Comparison of ENCODE assay signal across 1 cellular context in the genomic region with DNA sequence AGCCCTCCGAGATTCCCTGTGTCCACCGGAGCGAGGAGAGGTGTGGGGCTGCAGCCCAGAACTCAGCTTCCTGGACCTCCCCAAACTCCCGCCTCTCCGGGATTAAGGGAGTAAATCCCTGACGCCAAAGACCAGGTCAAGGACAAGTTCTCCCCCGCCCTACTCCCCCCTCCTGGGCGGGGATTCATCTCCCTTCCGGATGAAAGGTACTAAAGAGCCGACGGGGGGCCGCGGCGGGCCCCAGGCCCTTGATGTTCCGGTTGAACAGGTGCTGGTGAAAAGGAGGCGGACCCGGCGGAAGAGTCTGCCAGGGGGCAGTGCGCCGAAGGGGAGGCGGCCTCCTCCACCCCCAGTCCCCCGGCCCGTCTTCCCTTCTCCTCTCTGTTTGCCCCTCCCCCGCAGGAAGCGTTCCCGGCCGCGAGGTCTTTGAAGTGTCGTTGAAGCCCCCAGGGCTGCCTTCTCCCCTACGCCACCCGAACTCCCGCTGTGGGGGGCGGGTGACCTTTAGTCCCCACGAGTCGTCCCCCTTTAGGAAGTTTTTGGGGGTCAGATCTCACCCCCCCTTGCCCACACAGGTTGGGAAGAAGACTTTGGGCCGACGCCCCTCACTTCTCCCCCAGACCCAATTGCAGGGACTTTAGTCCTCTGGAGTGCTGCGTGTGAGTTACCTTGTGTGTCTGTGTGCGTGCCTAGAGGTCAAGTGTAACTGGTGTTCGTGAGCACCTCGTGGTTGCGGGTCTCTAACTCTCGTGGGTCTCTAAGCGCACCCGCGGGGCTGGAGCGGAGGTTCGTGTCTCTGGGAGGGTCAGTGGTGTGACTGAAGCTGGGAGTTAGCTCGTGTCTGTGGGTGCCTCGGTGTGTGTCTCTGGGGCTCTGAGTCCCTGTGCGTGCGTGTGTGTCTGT.
TF ChIP-seq lines count a peak whose summit lies in the region.

No MANE protein-coding gene starts in this region.

TF ChIP-seq in HepG2, 621 proteins besides CTCF, POLR2A, EP300 and RAD21 (continued from another document and continues in another):
- TF ChIP-seq MZF1 (CRISPR knock-in tag; IDR thresholded peaks at IDR 0.05; ENCODE audit: borderline replicate concordance) (no peak), SNAPC2 (CRISPR knock-in tag; IDR thresholded peaks at IDR 0.05) (peak; percentile 78), CBX2 (IDR thresholded peaks at IDR 0.05; ENCODE audit: low read depth, low read length) (no peak), CBX2 (CRISPR knock-in tag; IDR thresholded peaks at IDR 0.05; ENCODE audit: low read depth) (no peak; the same call in 1 of the 2 replicates), ZNF343 (CRISPR knock-in tag; IDR thresholded peaks at IDR 0.05) (peak; percentile 59; the same call in 1 of the 2 replicates), ARNT (IDR thresholded peaks at IDR 0.05) (no peak), CCDC6 (CRISPR knock-in tag; IDR thresholded peaks at IDR 0.05) (no peak; the same call in none of the 2 replicates), SAFB2 (CRISPR knock-in tag; IDR thresholded peaks at IDR 0.05; ENCODE audit: borderline replicate concordance, low read depth) (0 out of 2 replicates have a peak, but pooled peaks have one; percentile 68), CENPX (CRISPR knock-in tag; IDR thresholded peaks at IDR 0.05) (no peak), HNF4G (IDR thresholded peaks at IDR 0.05; ENCODE audit: borderline replicate concordance, low read depth, low read length) (peak; percentile 86), HNF4G (CRISPR knock-in tag; IDR thresholded peaks at IDR 0.05; ENCODE audit: borderline replicate concordance, low read depth) (peak; percentile 28; the same call in 1 of the 2 replicates), MNT (IDR thresholded peaks at IDR 0.05) (peak; percentile 58), REPIN1 (CRISPR knock-in tag; IDR thresholded peaks at IDR 0.05; ENCODE audit: borderline replicate concordance, low read depth) (peak; percentile 85), NR3C1 (CRISPR knock-in tag; IDR thresholded peaks at IDR 0.05) (no peak), HNF1B (CRISPR knock-in tag; IDR thresholded peaks at IDR 0.05) (peak; percentile 89), MLLT10 (CRISPR knock-in tag; IDR thresholded peaks at IDR 0.05) (no peak), CCAR2 (optimal IDR thresholded peaks at IDR 0.05; ENCODE audit: low read depth, low read length) (peak; percentile 100), NR2F6 (IDR thresholded peaks at IDR 0.05) (peak; percentile 99), NR2F6 (CRISPR knock-in tag; IDR thresholded peaks at IDR 0.05) (peak; percentile 99), ZNF629 (CRISPR knock-in tag; conservative IDR thresholded peaks at IDR 0.05) (no peak), ERF (CRISPR knock-in tag; IDR thresholded peaks at IDR 0.05) (peak; percentile 99), ZMYM4 (CRISPR knock-in tag; IDR thresholded peaks at IDR 0.05) (peak; percentile 68; the same call in 1 of the 2 replicates), DNMT3B (CRISPR knock-in tag; conservative IDR thresholded peaks at IDR 0.05) (peak; percentile 96), HOXA7 (CRISPR knock-in tag; IDR thresholded peaks at IDR 0.05) (0 out of 2 replicates have a peak, but pooled peaks have one; percentile 22), ZNF780A (CRISPR knock-in tag; IDR thresholded peaks at IDR 0.05) (0 out of 2 replicates have a peak, but pooled peaks have one; percentile 52), ZKSCAN5 (CRISPR knock-in tag; IDR thresholded peaks at IDR 0.05) (peak; percentile 20; the same call in 1 of the 2 replicates), KAT8 (CRISPR knock-in tag; IDR thresholded peaks at IDR 0.05) (peak; percentile 94), SMARCC2 (IDR thresholded peaks at IDR 0.05) (no peak), ZNF329 (CRISPR knock-in tag; IDR thresholded peaks at IDR 0.05; ENCODE audit: low read depth) (peak; percentile 90)
- TF ChIP-seq, protein P1, sequence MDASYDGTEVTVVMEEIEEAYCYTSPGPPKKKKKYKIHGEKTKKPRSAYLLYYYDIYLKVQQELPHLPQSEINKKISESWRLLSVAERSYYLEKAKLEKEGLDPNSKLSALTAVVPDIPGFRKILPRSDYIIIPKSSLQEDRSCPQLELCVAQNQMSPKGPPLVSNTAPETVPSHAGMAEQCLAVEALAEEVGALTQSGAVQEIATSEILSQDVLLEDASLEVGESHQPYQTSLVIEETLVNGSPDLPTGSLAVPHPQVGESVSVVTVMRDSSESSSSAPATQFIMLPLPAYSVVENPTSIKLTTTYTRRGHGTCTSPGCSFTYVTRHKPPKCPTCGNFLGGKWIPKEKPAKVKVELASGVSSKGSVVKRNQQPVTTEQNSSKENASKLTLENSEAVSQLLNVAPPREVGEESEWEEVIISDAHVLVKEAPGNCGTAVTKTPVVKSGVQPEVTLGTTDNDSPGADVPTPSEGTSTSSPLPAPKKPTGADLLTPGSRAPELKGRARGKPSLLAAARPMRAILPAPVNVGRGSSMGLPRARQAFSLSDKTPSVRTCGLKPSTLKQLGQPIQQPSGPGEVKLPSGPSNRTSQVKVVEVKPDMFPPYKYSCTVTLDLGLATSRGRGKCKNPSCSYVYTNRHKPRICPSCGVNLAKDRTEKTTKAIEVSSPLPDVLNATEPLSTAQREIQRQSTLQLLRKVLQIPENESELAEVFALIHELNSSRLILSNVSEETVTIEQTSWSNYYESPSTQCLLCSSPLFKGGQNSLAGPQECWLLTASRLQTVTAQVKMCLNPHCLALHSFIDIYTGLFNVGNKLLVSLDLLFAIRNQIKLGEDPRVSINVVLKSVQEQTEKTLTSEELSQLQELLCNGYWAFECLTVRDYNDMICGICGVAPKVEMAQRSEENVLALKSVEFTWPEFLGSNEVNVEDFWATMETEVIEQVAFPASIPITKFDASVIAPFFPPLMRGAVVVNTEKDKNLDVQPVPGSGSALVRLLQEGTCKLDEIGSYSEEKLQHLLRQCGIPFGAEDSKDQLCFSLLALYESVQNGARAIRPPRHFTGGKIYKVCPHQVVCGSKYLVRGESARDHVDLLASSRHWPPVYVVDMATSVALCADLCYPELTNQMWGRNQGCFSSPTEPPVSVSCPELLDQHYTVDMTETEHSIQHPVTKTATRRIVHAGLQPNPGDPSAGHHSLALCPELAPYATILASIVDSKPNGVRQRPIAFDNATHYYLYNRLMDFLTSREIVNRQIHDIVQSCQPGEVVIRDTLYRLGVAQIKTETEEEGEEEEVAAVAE (CRISPR knock-in tag; IDR thresholded peaks at IDR 0.05; ENCODE audit: borderline replicate concordance): no peak; the same call in none of the 2 replicates
- TF ChIP-seq, protein P2, sequence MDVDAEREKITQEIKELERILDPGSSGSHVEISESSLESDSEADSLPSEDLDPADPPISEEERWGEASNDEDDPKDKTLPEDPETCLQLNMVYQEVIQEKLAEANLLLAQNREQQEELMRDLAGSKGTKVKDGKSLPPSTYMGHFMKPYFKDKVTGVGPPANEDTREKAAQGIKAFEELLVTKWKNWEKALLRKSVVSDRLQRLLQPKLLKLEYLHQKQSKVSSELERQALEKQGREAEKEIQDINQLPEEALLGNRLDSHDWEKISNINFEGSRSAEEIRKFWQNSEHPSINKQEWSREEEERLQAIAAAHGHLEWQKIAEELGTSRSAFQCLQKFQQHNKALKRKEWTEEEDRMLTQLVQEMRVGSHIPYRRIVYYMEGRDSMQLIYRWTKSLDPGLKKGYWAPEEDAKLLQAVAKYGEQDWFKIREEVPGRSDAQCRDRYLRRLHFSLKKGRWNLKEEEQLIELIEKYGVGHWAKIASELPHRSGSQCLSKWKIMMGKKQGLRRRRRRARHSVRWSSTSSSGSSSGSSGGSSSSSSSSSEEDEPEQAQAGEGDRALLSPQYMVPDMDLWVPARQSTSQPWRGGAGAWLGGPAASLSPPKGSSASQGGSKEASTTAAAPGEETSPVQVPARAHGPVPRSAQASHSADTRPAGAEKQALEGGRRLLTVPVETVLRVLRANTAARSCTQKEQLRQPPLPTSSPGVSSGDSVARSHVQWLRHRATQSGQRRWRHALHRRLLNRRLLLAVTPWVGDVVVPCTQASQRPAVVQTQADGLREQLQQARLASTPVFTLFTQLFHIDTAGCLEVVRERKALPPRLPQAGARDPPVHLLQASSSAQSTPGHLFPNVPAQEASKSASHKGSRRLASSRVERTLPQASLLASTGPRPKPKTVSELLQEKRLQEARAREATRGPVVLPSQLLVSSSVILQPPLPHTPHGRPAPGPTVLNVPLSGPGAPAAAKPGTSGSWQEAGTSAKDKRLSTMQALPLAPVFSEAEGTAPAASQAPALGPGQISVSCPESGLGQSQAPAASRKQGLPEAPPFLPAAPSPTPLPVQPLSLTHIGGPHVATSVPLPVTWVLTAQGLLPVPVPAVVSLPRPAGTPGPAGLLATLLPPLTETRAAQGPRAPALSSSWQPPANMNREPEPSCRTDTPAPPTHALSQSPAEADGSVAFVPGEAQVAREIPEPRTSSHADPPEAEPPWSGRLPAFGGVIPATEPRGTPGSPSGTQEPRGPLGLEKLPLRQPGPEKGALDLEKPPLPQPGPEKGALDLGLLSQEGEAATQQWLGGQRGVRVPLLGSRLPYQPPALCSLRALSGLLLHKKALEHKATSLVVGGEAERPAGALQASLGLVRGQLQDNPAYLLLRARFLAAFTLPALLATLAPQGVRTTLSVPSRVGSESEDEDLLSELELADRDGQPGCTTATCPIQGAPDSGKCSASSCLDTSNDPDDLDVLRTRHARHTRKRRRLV (CRISPR knock-in tag; IDR thresholded peaks at IDR 0.05): peak; percentile 36; the same call in 1 of the 2 replicates
- TF ChIP-seq, protein P3, sequence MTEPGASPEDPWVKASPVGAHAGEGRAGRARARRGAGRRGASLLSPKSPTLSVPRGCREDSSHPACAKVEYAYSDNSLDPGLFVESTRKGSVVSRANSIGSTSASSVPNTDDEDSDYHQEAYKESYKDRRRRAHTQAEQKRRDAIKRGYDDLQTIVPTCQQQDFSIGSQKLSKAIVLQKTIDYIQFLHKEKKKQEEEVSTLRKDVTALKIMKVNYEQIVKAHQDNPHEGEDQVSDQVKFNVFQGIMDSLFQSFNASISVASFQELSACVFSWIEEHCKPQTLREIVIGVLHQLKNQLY (CRISPR knock-in tag; IDR thresholded peaks at IDR 0.05): peak; percentile 76
- TF ChIP-seq, protein P4, sequence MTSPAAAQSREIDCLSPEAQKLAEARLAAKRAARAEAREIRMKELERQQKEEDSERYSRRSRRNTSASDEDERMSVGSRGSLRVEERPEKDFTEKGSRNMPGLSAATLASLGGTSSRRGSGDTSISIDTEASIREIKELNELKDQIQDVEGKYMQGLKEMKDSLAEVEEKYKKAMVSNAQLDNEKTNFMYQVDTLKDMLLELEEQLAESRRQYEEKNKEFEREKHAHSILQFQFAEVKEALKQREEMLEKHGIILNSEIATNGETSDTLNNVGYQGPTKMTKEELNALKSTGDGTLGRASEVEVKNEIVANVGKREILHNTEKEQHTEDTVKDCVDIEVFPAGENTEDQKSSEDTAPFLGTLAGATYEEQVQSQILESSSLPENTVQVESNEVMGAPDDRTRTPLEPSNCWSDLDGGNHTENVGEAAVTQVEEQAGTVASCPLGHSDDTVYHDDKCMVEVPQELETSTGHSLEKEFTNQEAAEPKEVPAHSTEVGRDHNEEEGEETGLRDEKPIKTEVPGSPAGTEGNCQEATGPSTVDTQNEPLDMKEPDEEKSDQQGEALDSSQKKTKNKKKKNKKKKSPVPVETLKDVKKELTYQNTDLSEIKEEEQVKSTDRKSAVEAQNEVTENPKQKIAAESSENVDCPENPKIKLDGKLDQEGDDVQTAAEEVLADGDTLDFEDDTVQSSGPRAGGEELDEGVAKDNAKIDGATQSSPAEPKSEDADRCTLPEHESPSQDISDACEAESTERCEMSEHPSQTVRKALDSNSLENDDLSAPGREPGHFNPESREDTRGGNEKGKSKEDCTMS (CRISPR knock-in tag; conservative IDR thresholded peaks at IDR 0.05): no peak
- TF ChIP-seq, protein P5, sequence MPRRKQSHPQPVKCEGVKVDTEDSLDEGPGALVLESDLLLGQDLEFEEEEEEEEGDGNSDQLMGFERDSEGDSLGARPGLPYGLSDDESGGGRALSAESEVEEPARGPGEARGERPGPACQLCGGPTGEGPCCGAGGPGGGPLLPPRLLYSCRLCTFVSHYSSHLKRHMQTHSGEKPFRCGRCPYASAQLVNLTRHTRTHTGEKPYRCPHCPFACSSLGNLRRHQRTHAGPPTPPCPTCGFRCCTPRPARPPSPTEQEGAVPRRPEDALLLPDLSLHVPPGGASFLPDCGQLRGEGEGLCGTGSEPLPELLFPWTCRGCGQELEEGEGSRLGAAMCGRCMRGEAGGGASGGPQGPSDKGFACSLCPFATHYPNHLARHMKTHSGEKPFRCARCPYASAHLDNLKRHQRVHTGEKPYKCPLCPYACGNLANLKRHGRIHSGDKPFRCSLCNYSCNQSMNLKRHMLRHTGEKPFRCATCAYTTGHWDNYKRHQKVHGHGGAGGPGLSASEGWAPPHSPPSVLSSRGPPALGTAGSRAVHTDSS (CRISPR knock-in tag; conservative IDR thresholded peaks at IDR 0.05): no peak
